Comparison of ENCODE assay signal across 22 cellular contexts in the genomic region with DNA sequence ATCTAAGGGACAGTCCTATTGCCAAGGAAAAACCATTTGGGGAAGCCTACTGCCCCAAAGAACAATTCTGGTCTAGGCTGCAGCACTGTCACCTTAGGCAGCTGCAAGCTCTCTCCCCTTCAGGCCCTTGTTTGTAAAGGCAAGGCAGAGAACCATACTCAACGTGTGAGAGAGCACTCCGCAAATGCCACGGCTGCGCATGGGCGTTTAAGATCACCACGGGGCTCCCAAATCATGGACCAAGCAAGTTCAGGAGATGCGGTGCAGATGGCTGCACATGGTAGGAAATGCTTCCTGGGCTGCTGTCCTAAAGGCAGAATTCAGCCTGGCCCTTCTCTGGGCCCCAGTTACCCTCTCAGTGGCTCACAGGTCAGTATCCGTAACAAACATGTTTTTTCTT. TPM values are rescaled to one million over a fixed set of nuclear protein-coding genes. Genes with fewer than 3 reads are reported as not detected.
"Had no signal": no experiment of that assay in that cellular context is flagged by ENCODE, and none has a peak within 500 bp of the region (broad histone marks: within the 10 kb centered on the region; RNA-seq: fewer than 3 reads in every experiment).

No MANE protein-coding gene starts in this region.

- ATAC-seq: activated CD8-positive, alpha-beta T cell treated with anti-CD3 and anti-CD28 coated beads for 36 hours; activated T-cell treated with anti-CD3 and anti-CD28 coated beads, Interleukin-2, amount 50 U/mL, for 72 hours; T-helper 17 cell had no signal

- H3K9me3 ChIP-seq: Peyer's patch, SJSA1 had no signal

- H3K4me3 ChIP-seq: Peyer's patch, SJSA1 had no signal

- H3K27ac ChIP-seq: brain microvascular endothelial cell, Peyer's patch, SJSA1 had no signal

- H3K27me3 ChIP-seq: brain microvascular endothelial cell, Peyer's patch, SJSA1 had no signal

- DNase-seq: activated B cell treated with CpG ODN at 0.5 μM for 24 hours; activated CD4-positive, alpha-beta T cell treated with anti-CD3 and anti-CD28 coated beads for 1 hour; activated CD4-positive, alpha-beta T cell treated with anti-CD3 and anti-CD28 coated beads, Interleukin-2, amount 10 ng/mL, durations not matched to agents 24 days and 14 days; activated CD8-positive, alpha-beta memory T cell treated with anti-CD3 and anti-CD28 coated beads, Interleukin-2, amount 50 U/mL, for 4 hours; activated CD8-positive, alpha-beta T cell treated with anti-CD3 and anti-CD28 coated beads for 36 hours; activated gamma-delta T cell treated with Interleukin-2 at 50 U/mL for 16 hours; activated naive CD4-positive, alpha-beta T cell treated with anti-CD3 and anti-CD28 coated beads, Interleukin-2, amount 10 ng/mL, durations not matched to agents 7 days and 5 days; activated naive CD8-positive, alpha-beta T cell treated with anti-CD3 and anti-CD28 coated beads for 36 hours; activated T-cell treated with anti-CD3 and anti-CD28 coated beads, Interleukin-2, amount 50 U/mL, for 72 hours; brain microvascular endothelial cell; cerebellar nuclear complex; KG1; NCI-H1092; NCI-H1930; NCI-H2171; NCI-H226; NCI-H69; Peyer's patch; T-helper 17 cell; T-helper 9 cell had no signal

RNA-seq across cellular contexts. Expression of gene ERFE, which starts 15.5 kb away (rescaled TPM):
- total RNA-seq: activated B cell treated with CpG ODN at 0.5 μM for 24 hours, T-helper 17 cell had no signal

RNA-seq across cellular contexts. Expression of gene KLHL30, which starts 35.8 kb away (rescaled TPM):
- total RNA-seq: activated B cell treated with CpG ODN at 0.5 μM for 24 hours; activated CD4-positive, alpha-beta T cell treated with anti-CD3 and anti-CD28 coated beads, Interleukin-2, amount 10 ng/mL, durations not matched to agents 24 days and 14 days; activated CD8-positive, alpha-beta T cell treated with anti-CD3 and anti-CD28 coated beads for 36 hours; activated naive CD8-positive, alpha-beta T cell treated with anti-CD3 and anti-CD28 coated beads for 36 hours; activated T-cell treated with anti-CD3 and anti-CD28 coated beads, Interleukin-2, amount 50 U/mL, for 72 hours; activated T-helper 2 cell treated with anti-CD3 and anti-CD28 coated beads, Interferon-gamma antibody, Interleukin-2, Interleukin-4, amounts not matched to agents 10 μg/mL and 5 μg/mL and 100 μg/mL, durations not matched to agents 14 hours and 24 hours and 36 hours; T-helper 17 cell had no signal
